In the genomic region with DNA sequence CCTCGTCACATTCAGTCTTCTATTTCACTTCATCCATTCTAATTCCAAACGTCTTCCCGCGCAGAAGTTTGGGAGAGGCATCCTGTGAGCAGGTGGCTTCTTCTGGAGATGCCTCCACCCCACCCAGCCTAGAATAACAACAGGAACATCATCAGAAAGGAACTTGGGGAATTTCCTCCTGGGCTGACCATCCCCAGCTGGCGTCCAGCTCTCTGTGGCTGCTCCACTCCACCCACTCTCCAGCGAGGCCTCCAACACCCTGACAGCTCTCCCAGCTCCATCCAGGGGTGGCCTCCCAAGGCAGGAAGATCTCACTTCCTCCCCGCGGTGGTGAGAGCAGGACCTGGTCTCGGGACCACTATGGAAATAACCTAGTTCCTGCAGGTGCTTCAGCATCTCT, we compare ENCODE assay signal across 2 cellular contexts.
A peak's percentile ranks its signal among the peaks of the same experiment; 100 is the strongest.
TF ChIP-seq lines count a peak whose summit lies in the region.

No MANE protein-coding gene starts in this region.

TF ChIP-seq in GM12891, 5 proteins besides CTCF, POLR2A, EP300 and RAD21:
- TF ChIP-seq SPI1 (IDR thresholded peaks at IDR 0.05; ENCODE audit: low read depth, low read length) (0 out of 2 replicates have a peak, but pooled peaks have one; percentile 5), PAX5 (IDR thresholded peaks at IDR 0.05; ENCODE audit: insufficient read depth, low read length, severe bottlenecking) (no peak)
TF ChIP-seq in GM12891: peak in this region for 1.

TF ChIP-seq in H1, 55 proteins besides CTCF, POLR2A, EP300 and RAD21:
- TF ChIP-seq CTBP2 (IDR thresholded peaks at IDR 0.05; ENCODE audit: borderline replicate concordance, insufficient read depth, insufficient read length, low read length) (no peak), NRF1 (IDR thresholded peaks at IDR 0.05; ENCODE audit: low read depth, low read length) (no peak), TBP (IDR thresholded peaks at IDR 0.05; ENCODE audit: low read depth, low read length) (no peak), ASH2L (IDR thresholded peaks at IDR 0.05; ENCODE audit: low read length) (no peak), KDM1A (IDR thresholded peaks at IDR 0.05; ENCODE audit: borderline replicate concordance, low read length) (no peak), CBX8 (IDR thresholded peaks at IDR 0.05; ENCODE audit: borderline replicate concordance, low read depth, low read length) (no peak)
